ENCODE assay signal across 1 cellular context in genomic region chr6:38701551-38701950, GRCh38.
TF ChIP-seq lines count a peak whose summit lies in the region.

No MANE protein-coding gene starts in this region.

TF ChIP-seq in HCT116, 20 proteins besides CTCF, POLR2A, EP300 and RAD21:
- TF ChIP-seq MAX (IDR thresholded peaks at IDR 0.05) (no peak), ZBTB33 (IDR thresholded peaks at IDR 0.05; ENCODE audit: extremely low read depth, insufficient replicate concordance, low read length) (no peak), ZNF274 (IDR thresholded peaks at IDR 0.05; ENCODE audit: low read depth, low read length) (no peak), REST (IDR thresholded peaks at IDR 0.05; ENCODE audit: low read depth) (no peak), POLR2AphosphoS5 (IDR thresholded peaks at IDR 0.05; ENCODE audit: low read depth, low read length) (no peak), EGR1 (IDR thresholded peaks at IDR 0.05; ENCODE audit: low read depth) (no peak), FOSL1 (IDR thresholded peaks at IDR 0.05; ENCODE audit: low read depth) (no peak)
